1 cellular context compared by ENCODE assay signal in genomic region chr1:97920832-97921571, GRCh38.
A peak's percentile ranks its signal among the peaks of the same experiment; 100 is the strongest.
TF ChIP-seq lines count a peak whose summit lies in the region.

DPYD (minus strand) TSS chr1:97921034; CDS start chr1:97920922, 112 bp downstream.

TF ChIP-seq in HepG2, 621 proteins besides CTCF, POLR2A, EP300 and RAD21 (continued from another document and continues in another):
- TF ChIP-seq, protein P1, sequence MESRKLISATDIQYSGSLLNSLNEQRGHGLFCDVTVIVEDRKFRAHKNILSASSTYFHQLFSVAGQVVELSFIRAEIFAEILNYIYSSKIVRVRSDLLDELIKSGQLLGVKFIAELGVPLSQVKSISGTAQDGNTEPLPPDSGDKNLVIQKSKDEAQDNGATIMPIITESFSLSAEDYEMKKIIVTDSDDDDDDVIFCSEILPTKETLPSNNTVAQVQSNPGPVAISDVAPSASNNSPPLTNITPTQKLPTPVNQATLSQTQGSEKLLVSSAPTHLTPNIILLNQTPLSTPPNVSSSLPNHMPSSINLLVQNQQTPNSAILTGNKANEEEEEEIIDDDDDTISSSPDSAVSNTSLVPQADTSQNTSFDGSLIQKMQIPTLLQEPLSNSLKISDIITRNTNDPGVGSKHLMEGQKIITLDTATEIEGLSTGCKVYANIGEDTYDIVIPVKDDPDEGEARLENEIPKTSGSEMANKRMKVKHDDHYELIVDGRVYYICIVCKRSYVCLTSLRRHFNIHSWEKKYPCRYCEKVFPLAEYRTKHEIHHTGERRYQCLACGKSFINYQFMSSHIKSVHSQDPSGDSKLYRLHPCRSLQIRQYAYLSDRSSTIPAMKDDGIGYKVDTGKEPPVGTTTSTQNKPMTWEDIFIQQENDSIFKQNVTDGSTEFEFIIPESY (CRISPR knock-in tag; IDR thresholded peaks at IDR 0.05) = no peak
- TF ChIP-seq ZNF781 (CRISPR knock-in tag; IDR thresholded peaks at IDR 0.05; ENCODE audit: borderline replicate concordance, not compliant biosample characterization) = no peak
- no peak for TF ChIP-seq ASH2L (IDR thresholded peaks at IDR 0.05; ENCODE audit: insufficient read length, low read depth, low read length)
- 0 out of 2 replicates have a peak, but pooled peaks have one; percentile 18 for TF ChIP-seq TGIF2 (CRISPR knock-in tag; IDR thresholded peaks at IDR 0.05)
- no peak for TF ChIP-seq ZNF652 (CRISPR knock-in tag; IDR thresholded peaks at IDR 0.05; ENCODE audit: borderline replicate concordance, low read depth)
- TF ChIP-seq ZFYVE20 (CRISPR knock-in tag; IDR thresholded peaks at IDR 0.05; ENCODE audit: borderline replicate concordance, low read depth) = no peak
- TF ChIP-seq, protein P2, sequence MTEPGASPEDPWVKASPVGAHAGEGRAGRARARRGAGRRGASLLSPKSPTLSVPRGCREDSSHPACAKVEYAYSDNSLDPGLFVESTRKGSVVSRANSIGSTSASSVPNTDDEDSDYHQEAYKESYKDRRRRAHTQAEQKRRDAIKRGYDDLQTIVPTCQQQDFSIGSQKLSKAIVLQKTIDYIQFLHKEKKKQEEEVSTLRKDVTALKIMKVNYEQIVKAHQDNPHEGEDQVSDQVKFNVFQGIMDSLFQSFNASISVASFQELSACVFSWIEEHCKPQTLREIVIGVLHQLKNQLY (CRISPR knock-in tag; IDR thresholded peaks at IDR 0.05) = no peak
- TF ChIP-seq RAD51 (IDR thresholded peaks at IDR 0.05; ENCODE audit: borderline replicate concordance) = no peak
- no peak for TF ChIP-seq MAFG (CRISPR knock-in tag; IDR thresholded peaks at IDR 0.05)
- TF ChIP-seq NFIB (CRISPR knock-in tag; IDR thresholded peaks at IDR 0.05; ENCODE audit: borderline replicate concordance) = no peak
- TF ChIP-seq, protein P3, sequence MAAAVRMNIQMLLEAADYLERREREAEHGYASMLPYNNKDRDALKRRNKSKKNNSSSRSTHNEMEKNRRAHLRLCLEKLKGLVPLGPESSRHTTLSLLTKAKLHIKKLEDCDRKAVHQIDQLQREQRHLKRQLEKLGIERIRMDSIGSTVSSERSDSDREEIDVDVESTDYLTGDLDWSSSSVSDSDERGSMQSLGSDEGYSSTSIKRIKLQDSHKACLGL (CRISPR knock-in tag; IDR thresholded peaks at IDR 0.05) = peak; percentile 50; the same call in 1 of the 2 replicates
- TF ChIP-seq, protein P4, sequence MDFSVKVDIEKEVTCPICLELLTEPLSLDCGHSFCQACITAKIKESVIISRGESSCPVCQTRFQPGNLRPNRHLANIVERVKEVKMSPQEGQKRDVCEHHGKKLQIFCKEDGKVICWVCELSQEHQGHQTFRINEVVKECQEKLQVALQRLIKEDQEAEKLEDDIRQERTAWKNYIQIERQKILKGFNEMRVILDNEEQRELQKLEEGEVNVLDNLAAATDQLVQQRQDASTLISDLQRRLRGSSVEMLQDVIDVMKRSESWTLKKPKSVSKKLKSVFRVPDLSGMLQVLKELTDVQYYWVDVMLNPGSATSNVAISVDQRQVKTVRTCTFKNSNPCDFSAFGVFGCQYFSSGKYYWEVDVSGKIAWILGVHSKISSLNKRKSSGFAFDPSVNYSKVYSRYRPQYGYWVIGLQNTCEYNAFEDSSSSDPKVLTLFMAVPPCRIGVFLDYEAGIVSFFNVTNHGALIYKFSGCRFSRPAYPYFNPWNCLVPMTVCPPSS (IDR thresholded peaks at IDR 0.05) = no peak
- peak; percentile 80 for TF ChIP-seq HNRNPLL (IDR thresholded peaks at IDR 0.05; ENCODE audit: low read depth, low read length, poor library complexity, severe bottlenecking)
- TF ChIP-seq KLF6 (CRISPR knock-in tag; IDR thresholded peaks at IDR 0.05) = no peak
- TF ChIP-seq, protein P5, sequence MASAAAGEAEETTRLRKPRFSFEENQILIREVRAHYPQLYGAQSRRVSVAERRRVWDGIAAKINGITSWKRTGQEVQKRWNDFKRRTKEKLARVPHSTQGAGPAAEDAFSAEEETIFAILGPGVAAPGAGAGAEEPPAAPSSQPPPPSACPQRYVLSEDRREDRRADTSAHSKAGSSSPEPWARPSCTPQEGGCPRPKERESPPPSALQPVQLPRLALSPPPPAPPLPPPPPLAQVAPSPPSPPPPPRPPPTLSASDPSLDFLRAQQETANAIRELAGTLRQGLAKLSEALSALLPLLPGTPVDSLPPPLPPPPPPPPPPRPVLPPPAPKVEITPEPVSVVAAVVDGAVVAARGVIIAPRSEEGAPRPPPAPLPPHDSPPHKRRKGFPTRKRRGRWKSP (CRISPR knock-in tag; IDR thresholded peaks at IDR 0.05) = 0 out of 2 replicates have a peak, but pooled peaks have one; percentile 23
- 0 out of 2 replicates have a peak, but pooled peaks have one; percentile 29 for TF ChIP-seq HES4 (CRISPR knock-in tag; IDR thresholded peaks at IDR 0.05; ENCODE audit: borderline replicate concordance)
- TF ChIP-seq TARDBP (CRISPR knock-in tag; IDR thresholded peaks at IDR 0.05) = 0 out of 2 replicates have a peak, but pooled peaks have one; percentile 18
- TF ChIP-seq ZNF549 (CRISPR knock-in tag; IDR thresholded peaks at IDR 0.05) = no peak
- TF ChIP-seq ZNF292 (CRISPR knock-in tag; IDR thresholded peaks at IDR 0.05; ENCODE audit: borderline replicate concordance, low read depth) = peak; percentile 69; the same call in 1 of the 2 replicates
- TF ChIP-seq, protein P6, sequence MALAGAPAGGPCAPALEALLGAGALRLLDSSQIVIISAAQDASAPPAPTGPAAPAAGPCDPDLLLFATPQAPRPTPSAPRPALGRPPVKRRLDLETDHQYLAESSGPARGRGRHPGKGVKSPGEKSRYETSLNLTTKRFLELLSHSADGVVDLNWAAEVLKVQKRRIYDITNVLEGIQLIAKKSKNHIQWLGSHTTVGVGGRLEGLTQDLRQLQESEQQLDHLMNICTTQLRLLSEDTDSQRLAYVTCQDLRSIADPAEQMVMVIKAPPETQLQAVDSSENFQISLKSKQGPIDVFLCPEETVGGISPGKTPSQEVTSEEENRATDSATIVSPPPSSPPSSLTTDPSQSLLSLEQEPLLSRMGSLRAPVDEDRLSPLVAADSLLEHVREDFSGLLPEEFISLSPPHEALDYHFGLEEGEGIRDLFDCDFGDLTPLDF (CRISPR knock-in tag; IDR thresholded peaks at IDR 0.05) = 0 out of 2 replicates have a peak, but pooled peaks have one; percentile 8
- no peak for TF ChIP-seq ZKSCAN5 (CRISPR knock-in tag; IDR thresholded peaks at IDR 0.05)
- TF ChIP-seq, protein P7, sequence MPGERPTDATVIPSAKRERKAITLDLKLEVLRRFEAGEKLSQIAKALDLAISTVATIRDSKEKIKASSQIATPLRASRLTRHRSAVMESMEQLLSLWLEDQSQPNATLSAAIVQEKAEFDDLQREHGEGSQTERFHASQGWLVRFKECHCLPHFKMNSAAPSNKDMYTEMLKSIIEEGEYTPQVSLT (CRISPR knock-in tag; IDR thresholded peaks at IDR 0.05; ENCODE audit: borderline replicate concordance, low read depth) = no peak
- no peak for TF ChIP-seq ZKSCAN8 (CRISPR knock-in tag; IDR thresholded peaks at IDR 0.05; ENCODE audit: borderline replicate concordance)
- no peak for TF ChIP-seq RNF2 (conservative IDR thresholded peaks at IDR 0.05; ENCODE audit: low read depth)
- TF ChIP-seq TMF1 (CRISPR knock-in tag; IDR thresholded peaks at IDR 0.05; ENCODE audit: low read depth) = 0 out of 2 replicates have a peak, but pooled peaks have one; percentile 42
- TF ChIP-seq NFYC (CRISPR knock-in tag; IDR thresholded peaks at IDR 0.05) = no peak
- TF ChIP-seq, protein P8, sequence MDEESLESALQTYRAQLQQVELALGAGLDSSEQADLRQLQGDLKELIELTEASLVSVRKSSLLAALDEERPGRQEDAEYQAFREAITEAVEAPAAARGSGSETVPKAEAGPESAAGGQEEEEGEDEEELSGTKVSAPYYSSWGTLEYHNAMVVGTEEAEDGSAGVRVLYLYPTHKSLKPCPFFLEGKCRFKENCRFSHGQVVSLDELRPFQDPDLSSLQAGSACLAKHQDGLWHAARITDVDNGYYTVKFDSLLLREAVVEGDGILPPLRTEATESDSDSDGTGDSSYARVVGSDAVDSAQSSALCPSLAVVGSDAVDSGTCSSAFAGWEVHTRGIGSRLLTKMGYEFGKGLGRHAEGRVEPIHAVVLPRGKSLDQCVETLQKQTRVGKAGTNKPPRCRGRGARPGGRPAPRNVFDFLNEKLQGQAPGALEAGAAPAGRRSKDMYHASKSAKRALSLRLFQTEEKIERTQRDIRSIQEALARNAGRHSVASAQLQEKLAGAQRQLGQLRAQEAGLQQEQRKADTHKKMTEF (CRISPR knock-in tag; IDR thresholded peaks at IDR 0.05) = no peak
- TF ChIP-seq ZNF564 (CRISPR knock-in tag; IDR thresholded peaks at IDR 0.05) = no peak
- TF ChIP-seq ARID4A (CRISPR knock-in tag; IDR thresholded peaks at IDR 0.05; ENCODE audit: borderline replicate concordance) = peak; percentile 47; the same call in 1 of the 2 replicates
- TF ChIP-seq SAP130 (CRISPR knock-in tag; IDR thresholded peaks at IDR 0.05; ENCODE audit: low read depth) = peak; percentile 74
- TF ChIP-seq, protein P9, sequence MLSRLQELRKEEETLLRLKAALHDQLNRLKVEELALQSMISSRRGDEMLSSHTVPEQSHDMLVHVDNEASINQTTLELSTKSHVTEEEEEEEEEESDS (CRISPR knock-in tag; IDR thresholded peaks at IDR 0.05; ENCODE audit: borderline replicate concordance) = no peak
- no peak; the same call in 1 of the 2 replicates for TF ChIP-seq SP2 (CRISPR knock-in tag; IDR thresholded peaks at IDR 0.05)
- TF ChIP-seq KDM3A (CRISPR knock-in tag; IDR thresholded peaks at IDR 0.05; ENCODE audit: low read depth) = no peak
- no peak for TF ChIP-seq AFF4 (CRISPR knock-in tag; IDR thresholded peaks at IDR 0.05)
